Comparison of ENCODE assay signal across 26 cellular contexts in the genomic region with DNA sequence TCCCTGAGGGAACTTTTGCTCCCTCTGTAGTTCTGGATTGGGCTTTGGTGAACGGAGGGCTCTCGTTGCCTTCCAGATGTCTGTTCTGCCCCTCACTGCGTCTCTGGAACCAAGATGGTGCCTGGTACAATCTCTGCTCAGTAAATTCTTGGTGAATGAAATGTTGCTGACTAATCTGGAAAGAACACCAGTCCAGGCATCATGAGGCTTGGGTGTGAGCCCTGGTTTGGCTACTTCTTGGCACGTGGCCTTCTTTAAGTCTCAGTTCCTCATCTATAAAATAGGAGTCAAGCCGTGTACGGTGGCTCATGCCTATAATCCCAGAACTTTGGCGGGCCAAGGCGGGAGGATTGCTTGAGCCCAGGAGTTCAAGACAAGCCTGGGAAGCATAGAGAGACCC. TPM values are rescaled to one million over a fixed set of nuclear protein-coding genes. Genes with fewer than 3 reads are reported as not detected.
DNase-seq lines count a peak whose midpoint lies in the region; ATAC-seq and TF ChIP-seq lines count a peak whose summit lies in the region.
"Had no signal": no experiment of that assay in that cellular context is flagged by ENCODE, and none has a peak within 500 bp of the region (broad histone marks: within the 10 kb centered on the region; RNA-seq: fewer than 3 reads in every experiment).

No MANE protein-coding gene starts in this region.

- H3K9me3 ChIP-seq in fibroblast of lung (ENCODE audit: control insufficient read depth, insufficient read depth, low read depth, low read length): no peaks in the 10 kb centered on the region
- H3K9me3 ChIP-seq: neutrophil, right atrium auricular region, SJSA1, tibial nerve had no signal

- DNase-seq in A172 (ENCODE audit: low spot score): peak; percentile 30
- DNase-seq in HCEC 1CT: peak; percentile 46
- DNase-seq in RPMI8226: peak; percentile 80
- peak; percentile 60 to 88 for DNase-seq in fibroblast of lung (ENCODE audit: low read depth in 2 of 2)
- no peak for DNase-seq in activated naive CD4-positive, alpha-beta T cell treated with anti-CD3 and anti-CD28 coated beads, Interleukin-2, amount 50 U/mL, for 72 hours (ENCODE audit: low spot score in 2 of 2)
- no peak for DNase-seq in hepatic stellate cell (ENCODE audit: low spot score)
- DNase-seq in stimulated activated CD4-positive, alpha-beta T cell treated with anti-CD3 and anti-CD28 coated beads, Interleukin-12 subunit alpha, Interleukin-12 subunit beta, amount 100 ng/mL, for 4 hours: no peak
- DNase-seq: CD4-positive, CD25-positive, alpha-beta regulatory T cell; effector CD8-positive, alpha-beta T cell; H7; left colon; NCI-H1105; NCI-H526 treated with DMSO at 0.1 percent for 48 hours; stimulated activated naive CD4-positive, alpha-beta T cell treated with Interleukin-2 at 50 U/mL for 16 hours had no signal

- H4K20me1 ChIP-seq in fibroblast of lung (ENCODE audit: control insufficient read depth, extremely low read depth, insufficient read depth, low read length): no peaks in the 10 kb centered on the region

- H2AFZ ChIP-seq in fibroblast of lung (ENCODE audit: low read length): no peak overlapping the region

- no peak for TF ChIP-seq CTCF in fibroblast of lung (conservative IDR thresholded peaks at IDR 0.05 in 1 of 2, IDR thresholded peaks at IDR 0.05 in 1 of 2; ENCODE audit: low read depth in 1 of 2, low read length in 2 of 2)

- no peak for ATAC-seq in activated naive CD4-positive, alpha-beta T cell treated with anti-CD3 and anti-CD28 coated beads, Interleukin-2, amount 50 U/mL, for 72 hours
- ATAC-seq in HG03520 (IDR thresholded peaks at IDR 0.05; ENCODE audit: unreplicated experiment): no peak
- ATAC-seq: foreskin keratinocyte, K562, left colon had no signal

- H3K4me1 ChIP-seq in fibroblast of lung (ENCODE audit: control insufficient read depth, extremely low read depth, insufficient read depth, low read length): no peaks in the 10 kb centered on the region
- H3K4me1 ChIP-seq: foreskin keratinocyte had no signal

- no peak overlapping the region for H3K27ac ChIP-seq in fibroblast of lung (ENCODE audit: insufficient read depth, low read length)
- H3K27ac ChIP-seq: foreskin keratinocyte, HL-60, neutrophil, right atrium auricular region, SJSA1, tibial nerve had no signal

- H3K9ac ChIP-seq in fibroblast of lung (ENCODE audit: insufficient read depth, low read length): no peak overlapping the region

- no peak overlapping the region for H3K4me3 ChIP-seq in fibroblast of lung (replicated peaks in 1 of 4; ENCODE audit: control extremely low read depth in 1 of 4, insufficient read depth in 1 of 4, low read depth in 3 of 4, low read length in 4 of 4)
- H3K4me3 ChIP-seq: K562, right atrium auricular region, SJSA1, tibial nerve had no signal

- H3K36me3 ChIP-seq in fibroblast of lung (ENCODE audit: control insufficient read depth, insufficient read depth, low read length): no peaks in the 10 kb centered on the region
- H3K36me3 ChIP-seq: neutrophil, right atrium auricular region, SJSA1, tibial nerve had no signal

- H3K4me2 ChIP-seq in fibroblast of lung (ENCODE audit: extremely low read depth, insufficient read depth, low read length): no peak overlapping the region

- H3K9me3 Mint-ChIP-seq in activated naive CD4-positive, alpha-beta T cell treated with anti-CD3 and anti-CD28 coated beads, Interleukin-2, amount 50 U/mL, for 72 hours: no peaks in the 10 kb centered on the region
- H3K9me3 Mint-ChIP-seq: central memory CD8-positive, alpha-beta T cell; T-helper 2 cell treated with Interferon-gamma antibody and Interleukin-4, amounts not matched to agents 5 μg/mL and 100 μg/mL, for 36 hours had no signal

- H3K79me2 ChIP-seq in fibroblast of lung (ENCODE audit: control insufficient read depth, insufficient read depth, low read length): no peaks in the 10 kb centered on the region

- no peaks in the 10 kb centered on the region for H3K36me3 Mint-ChIP-seq in activated naive CD4-positive, alpha-beta T cell treated with anti-CD3 and anti-CD28 coated beads, Interleukin-2, amount 50 U/mL, for 72 hours
- H3K36me3 Mint-ChIP-seq: CD4-positive, CD25-positive, alpha-beta regulatory T cell had no signal

- no peaks in the 10 kb centered on the region for H3K27me3 ChIP-seq in fibroblast of lung (ENCODE audit: control insufficient read depth, insufficient read depth, low read length)
- H3K27me3 ChIP-seq: right atrium auricular region had no signal

- H3K27ac Mint-ChIP-seq in activated naive CD4-positive, alpha-beta T cell treated with anti-CD3 and anti-CD28 coated beads, Interleukin-2, amount 50 U/mL, for 72 hours: no peak overlapping the region
- H3K27ac Mint-ChIP-seq: CD4-positive, CD25-positive, alpha-beta regulatory T cell; T-helper 2 cell treated with Interferon-gamma antibody and Interleukin-4, amounts not matched to agents 5 μg/mL and 100 μg/mL, for 36 hours had no signal

RNA-seq across cellular contexts. Expression of a gene that starts 4.3 kb away (rescaled TPM):
- total RNA-seq in A172 (2014; rRNA removed; shearing (Covaris generic)): not detected in 2 replicates
- total RNA-seq in fibroblast of lung: 7.7 and 9.9 TPM in 2 replicates
- polyA plus RNA-seq in fibroblast of lung: 1.5 and 1.6 TPM in 2 replicates
- polyA plus RNA-seq in fibroblast of lung (2012): 2.6 and 2.9 TPM in 2 replicates
- polyA minus RNA-seq in fibroblast of lung (ENCODE audit: low replicate concordance): 2.4 and 2.7 TPM in 2 replicates
- under 1 TPM; 0.16 to 0.32 TPM for total RNA-seq in activated naive CD4-positive, alpha-beta T cell treated with anti-CD3 and anti-CD28 coated beads, Interleukin-2, amount 50 U/mL, for 72 hours
- total RNA-seq: CD4-positive, CD25-positive, alpha-beta regulatory T cell; K562; mononuclear cell had no signal
- polyA plus RNA-seq: K562 had no signal

RNA-seq across cellular contexts. Expression of a gene that starts 34.9 kb away (rescaled TPM):
- 0.12 and 0.96 TPM in 2 replicates for total RNA-seq in A172 (2014; rRNA removed; shearing (Covaris generic))
- under 0.01 and 0.33 TPM in 2 replicates for total RNA-seq in fibroblast of lung
- 0.09 and 0.11 TPM in 2 replicates for polyA plus RNA-seq in fibroblast of lung
- 0.05 and 0.10 TPM in 2 replicates for polyA plus RNA-seq in fibroblast of lung (2012)
- polyA minus RNA-seq in fibroblast of lung (ENCODE audit: low replicate concordance): 0.20 TPM in 1 of 2 replicates, not detected in the other
- total RNA-seq in activated naive CD4-positive, alpha-beta T cell treated with anti-CD3 and anti-CD28 coated beads, Interleukin-2, amount 50 U/mL, for 72 hours: under 1 TPM; 0.14 to 0.21 TPM
- total RNA-seq: A673; CD4-positive, CD25-positive, alpha-beta regulatory T cell; K562 had no signal
- polyA plus RNA-seq: CD4-positive, CD25-positive, alpha-beta regulatory T cell; K562 had no signal

RNA-seq across cellular contexts. Expression of a gene that starts 45.2 kb away (rescaled TPM):
- total RNA-seq in A172 (2014; rRNA removed; shearing (Covaris generic)): 49.6 and 84.9 TPM in 2 replicates
- 2.6 and 9.6 TPM in 2 replicates for total RNA-seq in fibroblast of lung
- 4.6 and 8.3 TPM in 2 replicates for polyA plus RNA-seq in fibroblast of lung
- 7.1 and 14.6 TPM in 2 replicates for polyA plus RNA-seq in fibroblast of lung (2012)
- 10.7 and 17.9 TPM in 2 replicates for polyA minus RNA-seq in fibroblast of lung (ENCODE audit: low replicate concordance)
- total RNA-seq in activated naive CD4-positive, alpha-beta T cell treated with anti-CD3 and anti-CD28 coated beads, Interleukin-2, amount 50 U/mL, for 72 hours: 1 to 10 TPM; 5.1 to 8.4 TPM

Comparison
In these comparisons a context has a peak if more than half of its experiments do, and no peak if none do; other contexts are left out.
1. DNase-seq: peak in A172 (single experiment), HCEC 1CT (single experiment), RPMI8226 (single experiment) and fibroblast of lung (2 of 2); none in activated naive CD4-positive, alpha-beta T cell treated with anti-CD3 and anti-CD28 coated beads, Interleukin-2, amount 50 U/mL, for 72 hours (0 of 2), hepatic stellate cell (single experiment) and stimulated activated CD4-positive, alpha-beta T cell treated with anti-CD3 and anti-CD28 coated beads, Interleukin-12 subunit alpha, Interleukin-12 subunit beta, amount 100 ng/mL, for 4 hours (single experiment).